ENCODE assay signal across 17 cellular contexts in genomic region chrX:5898463-5898862, GRCh38.
"Had no signal": no experiment of that assay in that cellular context is flagged by ENCODE, and none has a peak within 500 bp of the region (broad histone marks: within the 10 kb centered on the region; RNA-seq: fewer than 3 reads in every experiment).

No MANE protein-coding gene starts in this region.

- H3K4me3 Mint-ChIP-seq: naive thymus-derived CD8-positive, alpha-beta T cell had no signal

- H3K4me3 ChIP-seq: coronary artery, dorsolateral prefrontal cortex, hepatocyte, mucosa of descending colon, right atrium auricular region, sigmoid colon, uterus had no signal

- H3K27ac Mint-ChIP-seq: naive thymus-derived CD8-positive, alpha-beta T cell had no signal

- DNase-seq: effector memory CD4-positive, alpha-beta T cell; kidney glomerular epithelial cell; mucosa of descending colon; naive thymus-derived CD8-positive, alpha-beta T cell; sigmoid colon; small intestine; stimulated activated CD4-positive, alpha-beta T cell treated with anti-CD3 and anti-CD28 coated beads, Interleukin-12 subunit alpha, Interleukin-12 subunit beta, amount 100 ng/mL, for 4 hours; stimulated activated CD4-positive, alpha-beta T cell treated with anti-CD3 and anti-CD28 coated beads, Interleukin-2, amount 100 ng/mL, for 48 hours; stimulated activated naive CD4-positive, alpha-beta T cell treated with Interleukin-2 at 50 U/mL for 16 hours; trophoblast cell; uterus had no signal

- H3K36me3 Mint-ChIP-seq: naive thymus-derived CD8-positive, alpha-beta T cell had no signal

- H3K4me1 ChIP-seq: right atrium auricular region, sigmoid colon, uterus had no signal

- H3K27ac ChIP-seq: coronary artery, dorsolateral prefrontal cortex, hepatocyte, neutrophil, right atrium auricular region, sigmoid colon, uterus had no signal

- H3K4me1 Mint-ChIP-seq: naive thymus-derived CD8-positive, alpha-beta T cell had no signal

- H3K27me3 Mint-ChIP-seq: naive thymus-derived CD8-positive, alpha-beta T cell had no signal

- H3K9me3 ChIP-seq: neutrophil, right atrium auricular region, sigmoid colon, uterus had no signal

- ATAC-seq: esophagus mucosa; mucosa of descending colon; naive thymus-derived CD8-positive, alpha-beta T cell had no signal

- H3K27me3 ChIP-seq: hepatocyte, neutrophil, right atrium auricular region, sigmoid colon, uterus had no signal

- H3K4me2 ChIP-seq: hepatocyte had no signal

- H2AFZ ChIP-seq: hepatocyte had no signal

- H3K36me3 ChIP-seq: neutrophil, right atrium auricular region, sigmoid colon, uterus had no signal

- H3K79me2 ChIP-seq: hepatocyte had no signal
